8 cellular contexts compared by ENCODE assay signal in genomic region chr1:155253797-155254196, GRCh38. TPM values are rescaled to one million over a fixed set of nuclear protein-coding genes. Genes with fewer than 3 reads are reported as not detected.
A peak's percentile ranks its signal among the peaks of the same experiment; 100 is the strongest.
DNase-seq lines count a peak whose midpoint lies in the region; ATAC-seq, FAIRE-seq and TF ChIP-seq lines count a peak whose summit lies in the region.

No MANE protein-coding gene starts in this region.

- H3K18ac ChIP-seq in H1 (ENCODE audit: extremely low read depth, low read length) (no peak overlapping the region), neuronal stem cell (ENCODE audit: low read length) (peak overlapping the region; percentile 17)

- 96% methylated on average over 5 of the region's 5 CpGs; no CpG with 5 or more reads in 1 of the 2 experiments for WGBS in H1 (ENCODE audit: extremely low coverage in 1 of 2, insufficient coverage in 1 of 2, insufficient read length in 1 of 2, insufficient replicate concordance in 2 of 2, low coverage in 1 of 2, low lambda C conversion rate in 2 of 2, missing lambda C conversion rate in 1 of 2), 2 experiments
- WGBS in neuronal stem cell (ENCODE audit: extremely low coverage in 2 of 2, insufficient read length in 2 of 2, insufficient replicate concordance in 1 of 2), 2 donors = no CpG with 5 or more reads among the region's 5 CpGs

- TF ChIP-seq CTCF in DND-41 (IDR thresholded peaks at IDR 0.05; ENCODE audit: borderline replicate concordance, extremely low read depth, low read length, poor library complexity, severe bottlenecking) = no peak
- no peak for TF ChIP-seq CTCF in PC-3 (conservative IDR thresholded peaks at IDR 0.05; ENCODE audit: low read depth, low read length)
- TF ChIP-seq CTCF in H1 (IDR thresholded peaks at IDR 0.05; ENCODE audit: control extremely low read depth in 1 of 3, insufficient read depth in 1 of 3, low read depth in 1 of 3, low read length in 3 of 3) = no peak

- no peak overlapping the region for H4K5ac ChIP-seq in H1 (ENCODE audit: insufficient read length, low read depth, low read length)

- H2BK120ac ChIP-seq in H1 (replicated peaks; ENCODE audit: low read depth, low read length) = no peak overlapping the region
- no peak overlapping the region for H2BK120ac ChIP-seq in neuronal stem cell (ENCODE audit: low read depth, low read length)

- intact Hi-C loops in PC-3 (cut with micrococcal nuclease) = no loop called here

- no TSS peak for BruUV-seq in PC-3 (replicated peaks; lab: Mats Ljungman, UMichigan)

- H3F3A ChIP-seq in PC-3 (ENCODE audit: low read length, unreplicated experiment) = no peaks in the 10 kb centered on the region

- TF ChIP-seq RAD21 in H1 (IDR thresholded peaks at IDR 0.05 in 1 of 2, conservative IDR thresholded peaks at IDR 0.05 in 1 of 2; ENCODE audit: low read depth in 2 of 2, low read length in 2 of 2) = no peak

- DNase-seq in DND-41 (no peak), PC-3 (peak; percentile 69), H1 (ENCODE audit: low read depth in 1 of 2, low spot score in 2 of 2) (no peak), neuronal stem cell (ENCODE audit: low spot score) (no peak), DMS79 treated with DMSO at 0.1 percent for 48 hours (lab: John Stamatoyannopoulos, UW) (no peak), iPS-NIHi11 (ENCODE audit: low spot score) (no peak)

- H2BK15ac ChIP-seq in H1 (ENCODE audit: low read length) (peak overlapping the region; percentile 20; the same call in 1 of the 2 replicates), neuronal stem cell (ENCODE audit: low read length) (peak overlapping the region; percentile 35)

- no peak overlapping the region for H4K91ac ChIP-seq in H1 (replicated peaks; ENCODE audit: insufficient read length, low read length)
- peak overlapping the region; percentile 34 for H4K91ac ChIP-seq in neuronal stem cell (ENCODE audit: low read depth, low read length, poor library complexity)

- no peak overlapping the region for H3K14ac ChIP-seq in H1 (ENCODE audit: insufficient read length)
- no peak overlapping the region for H3K14ac ChIP-seq in neuronal stem cell (ENCODE audit: low read length)

- H2AK5ac ChIP-seq in H1 (ENCODE audit: low read depth, low read length) (peak overlapping the region; percentile 90; the same call in 1 of the 2 replicates), neuronal stem cell (ENCODE audit: low read depth, low read length) (no peak overlapping the region)

- no peak overlapping the region for H2BK20ac ChIP-seq in H1 (ENCODE audit: low read length)

- H2BK12ac ChIP-seq in H1 (ENCODE audit: low read depth, low read length) = no peak overlapping the region
- no peak overlapping the region for H2BK12ac ChIP-seq in neuronal stem cell (ENCODE audit: low read length)

- peaks cover 21% of the 10 kb centered on the region for H3K79me2 ChIP-seq in DND-41 (ENCODE audit: insufficient read depth, low read length)
- H3K79me2 ChIP-seq in PC-3 (ENCODE audit: low read length) = peaks cover 21% of the 10 kb centered on the region
- 0 out of 4 replicates have a peak, but pooled peaks cover 0 to 3% of the 10 kb centered on the region in 2 experiments for H3K79me2 ChIP-seq in H1 (ENCODE audit: control insufficient read depth in 1 of 2, insufficient read depth in 2 of 2, low read length in 2 of 2)

- TF ChIP-seq POLR2A in H1 (IDR thresholded peaks at IDR 0.05; ENCODE audit: control extremely low read depth in 1 of 2, low read depth in 2 of 2, low read length in 2 of 2) (no peak), GM18505 (IDR thresholded peaks at IDR 0.05; ENCODE audit: borderline replicate concordance, extremely low read depth, insufficient read depth, insufficient read length) (no peak)

- peak overlapping the region; percentile 66 for H3K9ac ChIP-seq in DND-41 (ENCODE audit: low read depth, low read length)
- peak overlapping the region; percentile 61 for H3K9ac ChIP-seq in PC-3 (ENCODE audit: low read length)
- no peak overlapping the region; a peak in 1 of 7 replicates for H3K9ac ChIP-seq in H1 (replicated peaks in 1 of 4; ENCODE audit: extremely low read depth in 1 of 4, low read depth in 3 of 4, low read length in 3 of 4)
- H3K9ac ChIP-seq in neuronal stem cell (ENCODE audit: low read depth, low read length, poor library complexity) = peak overlapping the region; percentile 66

- H3K4me1 ChIP-seq in DND-41 (ENCODE audit: insufficient read depth, low read length) (peaks cover 47% of the 10 kb centered on the region), PC-3 (ENCODE audit: insufficient read depth, low read length) (peaks cover 22% of the 10 kb centered on the region), H1 (replicated peaks in 1 of 4; ENCODE audit: control insufficient read depth in 3 of 4, insufficient read depth in 4 of 4, low read length in 3 of 4) (peaks cover 0 to 26% (median 16%) of the 10 kb centered on the region in 4 experiments; a peak in 6 of 7 replicates), neuronal stem cell (ENCODE audit: control insufficient read depth in 2 of 2, insufficient read depth in 1 of 2, low read depth in 1 of 2, low read length in 2 of 2) (peaks cover 24 to 29% of the 10 kb centered on the region in 2 donors)

- H3K36me3 ChIP-seq in DND-41 (ENCODE audit: insufficient read depth, low read length) (peaks cover 13% of the 10 kb centered on the region), PC-3 (ENCODE audit: low read depth, low read length) (peaks cover 3% of the 10 kb centered on the region; the same call in 1 of the 2 replicates), H1 (ENCODE audit: control insufficient read depth in 2 of 4, insufficient read depth in 4 of 4, low read length in 3 of 4) (peaks cover 0 to 4% (median 0%) of the 10 kb centered on the region in 4 experiments; a peak in 2 of 8 replicates), neuronal stem cell (replicated peaks in 1 of 2; ENCODE audit: control insufficient read depth in 2 of 2, insufficient read depth in 2 of 2, low read length in 2 of 2) (peaks cover 6 to 50% of the 10 kb centered on the region in 2 donors)

- ATAC-seq in DND-41 (ENCODE audit: insufficient read depth, low read depth) = no peak
- ATAC-seq in PC-3 = peak; percentile 33
- ATAC-seq in GM21526 (IDR thresholded peaks at IDR 0.05; ENCODE audit: low FRiP score, unreplicated experiment) = no peak
- ATAC-seq in GM18505 (IDR thresholded peaks at IDR 0.05; ENCODE audit: unreplicated experiment) = no peak

- peaks cover 12% of the 10 kb centered on the region; the same call in 1 of the 2 replicates for H3K23me2 ChIP-seq in H1 (ENCODE audit: low read depth, low read length)

- no peak overlapping the region for H2BK5ac ChIP-seq in H1 (ENCODE audit: low read depth, low read length)
- peak overlapping the region; percentile 79 for H2BK5ac ChIP-seq in neuronal stem cell (ENCODE audit: low read length)

- no peak for FAIRE-seq in H1 (lab: Jason Lieb, UNC)

- H3K9me2 ChIP-seq in PC-3 (replicated peaks; ENCODE audit: low read length) = no peaks in the 10 kb centered on the region

- H4K8ac ChIP-seq in H1 (ENCODE audit: extremely low read depth, insufficient read depth, low read length) = no peak overlapping the region
- H4K8ac ChIP-seq in neuronal stem cell (ENCODE audit: low read depth, low read length) = no peak overlapping the region

- H3K4me3 ChIP-seq in DND-41 (ENCODE audit: low read depth in 1 of 2, low read length in 2 of 2) (peak overlapping the region in 1 of 2 experiments; percentile 60; a peak in 2 of 4 replicates), PC-3 (ENCODE audit: low read length) (peak overlapping the region; percentile 87), H1 (ENCODE audit: extremely low read depth in 1 of 4, insufficient read depth in 2 of 4, low read depth in 3 of 4, low read length in 4 of 4) (peak overlapping the region in 3 of 4 experiments; percentile 57 to 91 (median 75); a peak in 3 of 8 replicates), neuronal stem cell (ENCODE audit: low read length in 2 of 2) (peak overlapping the region in 1 of 2 donors; percentile 70)

- H3K4me2 ChIP-seq in DND-41 (ENCODE audit: insufficient read depth, low read length) = peak overlapping the region; percentile 85
- peak overlapping the region; percentile 100 for H3K4me2 ChIP-seq in PC-3 (ENCODE audit: low read length)
- H3K4me2 ChIP-seq in H1 (ENCODE audit: insufficient read depth in 1 of 2, low read depth in 2 of 2, low read length in 2 of 2) = peak overlapping the region; percentile 79 to 88
- peak overlapping the region; percentile 94 for H3K4me2 ChIP-seq in neuronal stem cell (ENCODE audit: insufficient read depth, low read length, poor library complexity, severe bottlenecking)

- H4K20me1 ChIP-seq in DND-41 (ENCODE audit: insufficient read depth, low read length) (no peaks in the 10 kb centered on the region), PC-3 (ENCODE audit: low read length) (no peaks in the 10 kb centered on the region), H1 (replicated peaks in 1 of 2; ENCODE audit: control insufficient read depth in 1 of 2, insufficient read depth in 2 of 2, low read length in 2 of 2) (peaks cover 0 to 6% of the 10 kb centered on the region in 2 experiments)

- POLR2A ChIA-PET in PC-3 (lab: Charles Lee; ENCODE audit: unreplicated experiment) (no interaction called here), H1 (lab: Charles Lee; ENCODE audit: partially characterized antibody) (interaction anchor here (0.9 to 7.1 kb wide), 2 partner anchors 7 to 14 kb away, joined by 3 to 48 read pairs; partner anchors contain the start of gene SCAMP3)

- no peak for TF ChIP-seq EP300 in H1 (IDR thresholded peaks at IDR 0.05; ENCODE audit: borderline replicate concordance in 1 of 2, low read depth in 2 of 2, low read length in 2 of 2)

- H3K79me1 ChIP-seq in H1 (ENCODE audit: low read depth, low read length) = no peaks in the 10 kb centered on the region
- H3K79me1 ChIP-seq in neuronal stem cell (ENCODE audit: low read depth, low read length) = peaks cover 15% of the 10 kb centered on the region

- peak overlapping the region; percentile 67 for H3K27ac ChIP-seq in DND-41 (ENCODE audit: low read length)
- H3K27ac ChIP-seq in PC-3 (ENCODE audit: low read length) = peak overlapping the region; percentile 33
- H3K27ac ChIP-seq in H1 (ENCODE audit: low read depth, low read length) = no peak overlapping the region
- no peak overlapping the region for H3K27ac ChIP-seq in neuronal stem cell (replicated peaks; ENCODE audit: low read length)

- CTCF ChIA-PET in PC-3 (lab: Charles Lee) = no interaction called here
- CTCF ChIA-PET in H1 (lab: Charles Lee; ENCODE audit: partially characterized antibody) = interaction anchor here (4.9 to 15.2 kb wide), 2 partner anchors 52 to 69 kb away, joined by 103 to 227 read pairs; partner anchors contain the start of genes FDPS and RUSC1

- H3K23ac ChIP-seq in H1 (ENCODE audit: insufficient read length) = no peak overlapping the region
- peak overlapping the region; percentile 29 for H3K23ac ChIP-seq in neuronal stem cell (ENCODE audit: low read depth, low read length, poor library complexity)

- H3K4ac ChIP-seq in H1 (replicated peaks; ENCODE audit: insufficient read length, low read depth, low read length) (no peak overlapping the region), neuronal stem cell (ENCODE audit: low read length) (no peak overlapping the region)

- no peak overlapping the region for H3K56ac ChIP-seq in H1 (replicated peaks; ENCODE audit: insufficient read length, low read depth, low read length)

- H3K27me3 ChIP-seq in DND-41 (ENCODE audit: insufficient read depth, low read length, poor library complexity) (no peaks in the 10 kb centered on the region), PC-3 (ENCODE audit: low read length) (no peaks in the 10 kb centered on the region), H1 (replicated peaks in 1 of 4; ENCODE audit: control insufficient read depth in 3 of 4, extremely low read depth in 1 of 4, insufficient read depth in 3 of 4, low read length in 3 of 4) (no peaks in the 10 kb centered on the region), neuronal stem cell (ENCODE audit: control insufficient read depth in 3 of 3, insufficient read depth in 3 of 3, low read depth in 1 of 3, low read length in 3 of 3) (no peaks in the 10 kb centered on the region)

- H2AFZ ChIP-seq in DND-41 (ENCODE audit: low read depth, low read length) (no peak overlapping the region), PC-3 (ENCODE audit: low read length) (peak overlapping the region; percentile 78), H1 (ENCODE audit: low read length) (no peak overlapping the region), neuronal stem cell (ENCODE audit: low read length) (no peak overlapping the region)

- no peaks in the 10 kb centered on the region for H3K9me3 ChIP-seq in DND-41 (ENCODE audit: insufficient read depth, low read length, severe bottlenecking)
- H3K9me3 ChIP-seq in PC-3 (ENCODE audit: low read length) = no peaks in the 10 kb centered on the region
- no peaks in the 10 kb centered on the region for H3K9me3 ChIP-seq in H1 (ENCODE audit: insufficient read depth in 2 of 2, low read depth in 1 of 2, low read length in 1 of 2)
- H3K9me3 ChIP-seq in neuronal stem cell (replicated peaks in 1 of 2; ENCODE audit: control insufficient read depth in 2 of 2, insufficient read depth in 1 of 2, low read depth in 1 of 2, low read length in 2 of 2) = no peaks in the 10 kb centered on the region

RNA-seq across cellular contexts. Expression of gene ENTREP3, which starts 1.5 kb away (rescaled TPM):
- total RNA-seq in PC-3 (2014; rRNA removed) = 30.9 and 54.7 TPM in 2 replicates
- 52.2 and 55.4 TPM in 2 replicates for total RNA-seq in H1 (2021; fragmentation: NEBNext Ultra II Directional; extraction: Animal tissue kit (Norgen Biotek cat#: 25700))
- polyA plus RNA-seq in H1 (2011; rRNA removed) = 22.8 and 39.1 TPM in 2 replicates
- polyA plus RNA-seq in H1 (2011; cell fraction: cytosol; rRNA removed) = 16.5 TPM
- polyA plus RNA-seq in H1 (2011; cell fraction: nucleus; rRNA removed) = 58.2 TPM
- 39.5 to 52.0 TPM (median 47.1 TPM) in 4 replicates for polyA plus RNA-seq in H1 (2012, experiment 1 of 2)
- polyA plus RNA-seq in H1 (2012, experiment 2 of 2) = 47.8 TPM
- 38.5 TPM for polyA plus RNA-seq in H1 (2013, experiment 1 of 2)
- 41.8 TPM for polyA plus RNA-seq in H1 (2013, experiment 2 of 2)
- 8.3 and 11.1 TPM in 2 replicates for polyA minus RNA-seq in H1 (2011; rRNA and poly(A)+ RNA removed)
- 22.6 TPM for polyA minus RNA-seq in H1 (2011; cell fraction: cytosol; rRNA and poly(A)+ RNA removed)
- 19.6 TPM for polyA minus RNA-seq in H1 (2011; cell fraction: nucleus; rRNA and poly(A)+ RNA removed)
- 55.8 TPM for polyA plus RNA-seq in neuronal stem cell (2013, experiment 1 of 2)
- polyA plus RNA-seq in neuronal stem cell (2013, experiment 2 of 2) = 56.4 TPM

RNA-seq across cellular contexts. Expression of gene SCAMP3, which starts 8.4 kb away (rescaled TPM):
- 218 and 219 TPM in 2 replicates for total RNA-seq in PC-3 (2014; rRNA removed)
- total RNA-seq in H1 (2021; fragmentation: NEBNext Ultra II Directional; extraction: Animal tissue kit (Norgen Biotek cat#: 25700)) = 48.9 and 50.0 TPM in 2 replicates
- polyA plus RNA-seq in H1 (2011; rRNA removed) = 143 and 151 TPM in 2 replicates
- 87.8 TPM for polyA plus RNA-seq in H1 (2011; cell fraction: cytosol; rRNA removed)
- polyA plus RNA-seq in H1 (2011; cell fraction: nucleus; rRNA removed) = 85.4 TPM
- 44.1 to 56.0 TPM (median 54.1 TPM) in 4 replicates for polyA plus RNA-seq in H1 (2012, experiment 1 of 2)
- polyA plus RNA-seq in H1 (2012, experiment 2 of 2) = 104 TPM
- polyA plus RNA-seq in H1 (2013, experiment 1 of 2) = 63.7 TPM
- polyA plus RNA-seq in H1 (2013, experiment 2 of 2) = 73.0 TPM
- 54.5 and 60.6 TPM in 2 replicates for polyA minus RNA-seq in H1 (2011; rRNA and poly(A)+ RNA removed)
- 35.5 TPM for polyA minus RNA-seq in H1 (2011; cell fraction: cytosol; rRNA and poly(A)+ RNA removed)
- 21.9 TPM for polyA minus RNA-seq in H1 (2011; cell fraction: nucleus; rRNA and poly(A)+ RNA removed)
- 59.0 TPM for polyA plus RNA-seq in neuronal stem cell (2013, experiment 1 of 2)
- 58.9 TPM for polyA plus RNA-seq in neuronal stem cell (2013, experiment 2 of 2)

RNA-seq across cellular contexts. Expression of gene CLK2, which starts 19.5 kb away (rescaled TPM):
- 44.5 and 49.9 TPM in 2 replicates for total RNA-seq in PC-3 (2014; rRNA removed)
- 58.2 and 62.2 TPM in 2 replicates for total RNA-seq in H1 (2021; fragmentation: NEBNext Ultra II Directional; extraction: Animal tissue kit (Norgen Biotek cat#: 25700))
- 76.0 and 98.8 TPM in 2 replicates for polyA plus RNA-seq in H1 (2011; rRNA removed)
- polyA plus RNA-seq in H1 (2011; cell fraction: cytosol; rRNA removed) = 73.0 TPM
- 458 TPM for polyA plus RNA-seq in H1 (2011; cell fraction: nucleus; rRNA removed)
- 49.9 to 84.8 TPM (median 77.3 TPM) in 4 replicates for polyA plus RNA-seq in H1 (2012, experiment 1 of 2)
- 31.5 TPM for polyA plus RNA-seq in H1 (2012, experiment 2 of 2)
- polyA plus RNA-seq in H1 (2013, experiment 1 of 2) = 59.7 TPM
- 53.7 TPM for polyA plus RNA-seq in H1 (2013, experiment 2 of 2)
- 74.1 and 100 TPM in 2 replicates for polyA minus RNA-seq in H1 (2011; rRNA and poly(A)+ RNA removed)
- polyA minus RNA-seq in H1 (2011; cell fraction: cytosol; rRNA and poly(A)+ RNA removed) = 37.4 TPM
- polyA minus RNA-seq in H1 (2011; cell fraction: nucleus; rRNA and poly(A)+ RNA removed) = 107 TPM
- polyA plus RNA-seq in neuronal stem cell (2013, experiment 1 of 2) = 55.4 TPM
- polyA plus RNA-seq in neuronal stem cell (2013, experiment 2 of 2) = 54.0 TPM

RNA-seq across cellular contexts. Expression of gene HCN3, which starts 23.5 kb away (rescaled TPM):
- total RNA-seq in PC-3 (2014; rRNA removed) = 1.8 and 1.9 TPM in 2 replicates
- 5.5 and 6.4 TPM in 2 replicates for total RNA-seq in H1 (2021; fragmentation: NEBNext Ultra II Directional; extraction: Animal tissue kit (Norgen Biotek cat#: 25700))
- polyA plus RNA-seq in H1 (2011; rRNA removed) = 7.3 and 8.8 TPM in 2 replicates
- polyA plus RNA-seq in H1 (2011; cell fraction: cytosol; rRNA removed) = 8.3 TPM
- polyA plus RNA-seq in H1 (2011; cell fraction: nucleus; rRNA removed) = 41.0 TPM
- polyA plus RNA-seq in H1 (2012, experiment 1 of 2) = 6.4 to 8.9 TPM (median 6.9 TPM) in 4 replicates
- 3.6 TPM for polyA plus RNA-seq in H1 (2012, experiment 2 of 2)
- polyA plus RNA-seq in H1 (2013, experiment 1 of 2) = 4.6 TPM
- polyA plus RNA-seq in H1 (2013, experiment 2 of 2) = 4.7 TPM
- 4.7 and 8.4 TPM in 2 replicates for polyA minus RNA-seq in H1 (2011; rRNA and poly(A)+ RNA removed)
- 2.5 TPM for polyA minus RNA-seq in H1 (2011; cell fraction: cytosol; rRNA and poly(A)+ RNA removed)
- 7.1 TPM for polyA minus RNA-seq in H1 (2011; cell fraction: nucleus; rRNA and poly(A)+ RNA removed)
- polyA plus RNA-seq in neuronal stem cell (2013, experiment 1 of 2) = 2.9 TPM
- 2.9 TPM for polyA plus RNA-seq in neuronal stem cell (2013, experiment 2 of 2)

RNA-seq across cellular contexts. Expression of gene MTX1, which starts 45.3 kb away (rescaled TPM):
- 141 and 152 TPM in 2 replicates for total RNA-seq in PC-3 (2014; rRNA removed)
- total RNA-seq in H1 (2021; fragmentation: NEBNext Ultra II Directional; extraction: Animal tissue kit (Norgen Biotek cat#: 25700)) = 47.9 and 55.0 TPM in 2 replicates
- polyA plus RNA-seq in H1 (2011; rRNA removed) = 131 and 161 TPM in 2 replicates
- polyA plus RNA-seq in H1 (2011; cell fraction: cytosol; rRNA removed) = 108 TPM
- polyA plus RNA-seq in H1 (2011; cell fraction: nucleus; rRNA removed) = 98.3 TPM
- 52.9 to 74.3 TPM (median 71.2 TPM) in 4 replicates for polyA plus RNA-seq in H1 (2012, experiment 1 of 2)
- polyA plus RNA-seq in H1 (2012, experiment 2 of 2) = 106 TPM
- 37.2 TPM for polyA plus RNA-seq in H1 (2013, experiment 1 of 2)
- polyA plus RNA-seq in H1 (2013, experiment 2 of 2) = 36.4 TPM
- 39.0 and 48.9 TPM in 2 replicates for polyA minus RNA-seq in H1 (2011; rRNA and poly(A)+ RNA removed)
- polyA minus RNA-seq in H1 (2011; cell fraction: cytosol; rRNA and poly(A)+ RNA removed) = 31.5 TPM
- 29.7 TPM for polyA minus RNA-seq in H1 (2011; cell fraction: nucleus; rRNA and poly(A)+ RNA removed)
- 28.8 TPM for polyA plus RNA-seq in neuronal stem cell (2013, experiment 1 of 2)
- polyA plus RNA-seq in neuronal stem cell (2013, experiment 2 of 2) = 29.5 TPM

Comparison
In these comparisons a context has a peak if more than half of its experiments do, and no peak if none do; other contexts are left out.
1. H3K27ac ChIP-seq: peak in DND-41 (single experiment) and PC-3 (single experiment); none in H1 (single experiment) and neuronal stem cell (single experiment).
2. H3K9ac ChIP-seq: peak in DND-41 (single experiment), PC-3 (single experiment) and neuronal stem cell (single experiment); none in H1 (0 of 4).
3. Peak in every context shown above with its lines, with median percentiles within 50 percentile points of each other: H3K4me2 ChIP-seq.